8 cellular contexts compared by ENCODE assay signal in the genomic region with DNA sequence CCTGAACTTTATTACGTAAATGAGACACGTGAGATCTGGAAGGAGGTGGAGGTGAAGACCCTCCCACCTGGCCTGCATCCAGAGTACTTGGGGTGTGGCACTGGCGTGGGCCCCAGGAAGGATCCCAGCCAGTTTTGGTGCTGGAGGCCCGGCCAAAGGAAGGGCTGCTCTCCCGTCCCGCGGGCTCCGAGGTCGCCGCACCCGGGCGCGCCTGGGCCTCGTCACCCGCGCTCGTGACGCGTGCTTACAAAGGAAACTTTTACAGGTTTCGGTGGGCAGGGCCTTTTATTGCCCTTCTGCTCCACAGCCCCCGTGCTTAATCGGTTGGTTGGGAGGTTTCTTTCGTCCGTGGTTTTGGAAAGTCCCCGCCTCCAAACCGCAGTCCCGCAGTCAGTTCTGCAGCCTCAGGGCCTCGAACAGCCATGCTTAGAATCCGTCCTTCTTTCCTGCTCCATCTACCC. TPM values are rescaled to one million over a fixed set of nuclear protein-coding genes. Genes with fewer than 3 reads are reported as not detected.
DNase-seq lines count a peak whose midpoint lies in the region; ATAC-seq, FAIRE-seq and TF ChIP-seq lines count a peak whose summit lies in the region.

No MANE protein-coding gene starts in this region.

- TF ChIP-seq CTCF in GM10248 (IDR thresholded peaks at IDR 0.05; ENCODE audit: control extremely low read depth, extremely low read depth, low read depth, missing control alignments) (no peak), HFFc6 (IDR thresholded peaks at IDR 0.05) (no peak), chondrocyte (IDR thresholded peaks at IDR 0.05) (no peak), mesothelial cell of epicardium (IDR thresholded peaks at IDR 0.05; ENCODE audit: unreplicated experiment) (no peak)

- POLR2A ChIA-PET in GM10248 (lab: Yijun Ruan, JAX) = no interaction called here

- H3K4me3 Mint-ChIP-seq in HFFc6 (peak overlapping the region; percentile 81), chondrocyte (ENCODE audit: unreplicated experiment) (peak overlapping the region; percentile 65), mesothelial cell of epicardium (peak overlapping the region; percentile 74)
- peak overlapping the region; percentile 58 to 75 for H3K4me3 Mint-ChIP-seq in stimulated activated naive CD8-positive, alpha-beta T cell treated with anti-CD3 and anti-CD28 coated beads, Interleukin-15, amount 100 ng/mL, for 72 hours

- H3K9me3 Mint-ChIP-seq in HFFc6 (peaks cover 7% of the 10 kb centered on the region), chondrocyte (ENCODE audit: low read depth) (peaks cover 16% of the 10 kb centered on the region), mesothelial cell of epicardium (peaks cover 17% of the 10 kb centered on the region)
- peaks cover 15 to 20% of the 10 kb centered on the region in 2 donors for H3K9me3 Mint-ChIP-seq in stimulated activated naive CD8-positive, alpha-beta T cell treated with anti-CD3 and anti-CD28 coated beads, Interleukin-15, amount 100 ng/mL, for 72 hours

- H3K27ac Mint-ChIP-seq in HFFc6 (peak overlapping the region; percentile 69), chondrocyte (ENCODE audit: unreplicated experiment) (peak overlapping the region; percentile 45), mesothelial cell of epicardium (peak overlapping the region; percentile 57)
- peak overlapping the region in 1 of 2 donors; percentile 81 for H3K27ac Mint-ChIP-seq in stimulated activated naive CD8-positive, alpha-beta T cell treated with anti-CD3 and anti-CD28 coated beads, Interleukin-15, amount 100 ng/mL, for 72 hours

- H3K4me1 Mint-ChIP-seq in HFFc6 (ENCODE audit: low read depth) = peaks cover 31% of the 10 kb centered on the region
- H3K4me1 Mint-ChIP-seq in chondrocyte (ENCODE audit: low read depth) = peaks cover 21% of the 10 kb centered on the region
- H3K4me1 Mint-ChIP-seq in mesothelial cell of epicardium = peaks cover 13% of the 10 kb centered on the region
- peaks cover 41% of the 10 kb centered on the region for H3K4me1 Mint-ChIP-seq in stimulated activated naive CD8-positive, alpha-beta T cell treated with anti-CD3 and anti-CD28 coated beads, Interleukin-15, amount 100 ng/mL, for 72 hours

- peak; percentile 52 for DNase-seq in GM10248 (ENCODE audit: extremely low spot score)
- no peak for DNase-seq in HFFc6
- DNase-seq in chondrocyte (ENCODE audit: low spot score) = no peak
- DNase-seq in mesothelial cell of epicardium (ENCODE audit: low spot score in 2 of 2, unreplicated experiment in 2 of 2) = peak in 1 of 2 experiments; percentile 61
- DNase-seq in stimulated activated naive CD8-positive, alpha-beta T cell treated with anti-CD3 and anti-CD28 coated beads, Interleukin-15, amount 100 ng/mL, for 72 hours = peak; percentile 59 to 74
- no peak for DNase-seq in RCC 7860 (ENCODE audit: low spot score)
- no peak for DNase-seq in ecto neural progenitor cell (ENCODE audit: low spot score)

- peaks cover 13% of the 10 kb centered on the region; the same call in 1 of the 2 replicates for H3K27me3 Mint-ChIP-seq in HFFc6 (ENCODE audit: insufficient read depth)
- H3K27me3 Mint-ChIP-seq in chondrocyte (ENCODE audit: low read depth) = peaks cover 80% of the 10 kb centered on the region
- peaks cover 82% of the 10 kb centered on the region for H3K27me3 Mint-ChIP-seq in mesothelial cell of epicardium (ENCODE audit: low read depth)
- peaks cover 94% of the 10 kb centered on the region for H3K27me3 Mint-ChIP-seq in stimulated activated naive CD8-positive, alpha-beta T cell treated with anti-CD3 and anti-CD28 coated beads, Interleukin-15, amount 100 ng/mL, for 72 hours

- FAIRE-seq in RCC 7860 (lab: Jason Lieb, UNC) = no peak

- CTCF ChIA-PET in GM10248 (lab: Yijun Ruan, JAX) = interaction anchor here (1.0 to 1.6 kb wide), 3 partner anchors 10 to 32 kb away, joined by 3 read pairs; no protein-coding TSS in a partner anchor

- ATAC-seq in SK-N-SH treated with all-trans-retinoic acid at 6 μM for 48 hours = peak; percentile 20
- ATAC-seq in stimulated activated naive CD8-positive, alpha-beta T cell treated with anti-CD3 and anti-CD28 coated beads, Interleukin-15, amount 100 ng/mL, for 72 hours = peak; percentile 85

- peaks cover 44% of the 10 kb centered on the region for H3K36me3 Mint-ChIP-seq in HFFc6 (ENCODE audit: low read depth)
- H3K36me3 Mint-ChIP-seq in chondrocyte (ENCODE audit: low read depth) = peaks cover 25% of the 10 kb centered on the region
- peaks cover 35% of the 10 kb centered on the region for H3K36me3 Mint-ChIP-seq in mesothelial cell of epicardium

TF ChIP-seq in SK-N-SH treated with all-trans-retinoic acid at 6 μM for 48 hours, 23 proteins besides CTCF, POLR2A, EP300 and RAD21:
- TF ChIP-seq TCF4 (CRISPR knock-in tag; IDR thresholded peaks at IDR 0.05; ENCODE audit: borderline replicate concordance) (no peak), ISL1 (CRISPR knock-in tag; IDR thresholded peaks at IDR 0.05) (no peak), PPARA (CRISPR knock-in tag; IDR thresholded peaks at IDR 0.05; ENCODE audit: borderline replicate concordance) (no peak), ESRRG (CRISPR knock-in tag; IDR thresholded peaks at IDR 0.05) (no peak), CREB5 (CRISPR knock-in tag; IDR thresholded peaks at IDR 0.05; ENCODE audit: low read depth) (no peak), ZNF70 (CRISPR knock-in tag; IDR thresholded peaks at IDR 0.05) (no peak), SNAI2 (CRISPR knock-in tag; IDR thresholded peaks at IDR 0.05) (no peak), ZNF8 (CRISPR knock-in tag; IDR thresholded peaks at IDR 0.05) (no peak), POU6F1 (CRISPR knock-in tag; IDR thresholded peaks at IDR 0.05; ENCODE audit: borderline replicate concordance, low read depth) (no peak)

RNA-seq across cellular contexts. Expression of gene CDKN2A, which starts 29.2 kb away (rescaled TPM):
- 100 to 1,000 TPM in 4 of 6 experiments, 10 to 100 TPM in 2; 47.7 to 133 (median 121) TPM for total RNA-seq in HFFc6 (2021; fragmentation: NEBNext Ultra II Directional; extraction: Animal tissue kit (Norgen Biotek cat#: 25700))
- total RNA-seq in chondrocyte (20.7 to 31.7 TPM (median 21.2 TPM) in 3 replicates), mesothelial cell of epicardium (79.5 to 88.5 TPM (median 86.1 TPM) in 3 replicates)

RNA-seq across cellular contexts. Expression of gene CDKN2B-AS1, which starts 29.6 kb away (rescaled TPM):
- total RNA-seq in HFFc6 (2021; fragmentation: NEBNext Ultra II Directional; extraction: Animal tissue kit (Norgen Biotek cat#: 25700)) = 1 to 10 TPM in 4 of 6 experiments, under 1 TPM in 2; 0.61 to 1.5 (median 1.2) TPM
- total RNA-seq in chondrocyte (3.2 to 7.5 TPM (median 3.5 TPM) in 3 replicates), mesothelial cell of epicardium (8.2 to 10.8 TPM (median 8.8 TPM) in 3 replicates)

RNA-seq across cellular contexts. Expression of gene CDKN2B, which starts 44.1 kb away (rescaled TPM):
- 10 to 100 TPM in 1 of 6 experiments, 1 to 10 TPM in 5; 7.1 to 11.6 (median 8.9) TPM for total RNA-seq in HFFc6 (2021; fragmentation: NEBNext Ultra II Directional; extraction: Animal tissue kit (Norgen Biotek cat#: 25700))
- 247 to 252 TPM (median 247 TPM) in 3 replicates for total RNA-seq in chondrocyte
- 40.3 to 47.6 TPM (median 45.2 TPM) in 3 replicates for total RNA-seq in mesothelial cell of epicardium

Comparison
In these comparisons a context has a peak if more than half of its experiments do, and no peak if none do; other contexts are left out.
1. DNase-seq: peak in GM10248 (single experiment) and stimulated activated naive CD8-positive, alpha-beta T cell treated with anti-CD3 and anti-CD28 coated beads, Interleukin-15, amount 100 ng/mL, for 72 hours (2 of 2); none in HFFc6 (single experiment), chondrocyte (single experiment), RCC 7860 (single experiment) and ecto neural progenitor cell (single experiment).
2. Peak in every context shown above with its lines, with median percentiles within 50 percentile points of each other: H3K4me3 Mint-ChIP-seq.